Comparison of ENCODE assay signal across 16 cellular contexts in genomic region chr20:40941023-40941655, GRCh38.
A peak's percentile ranks its signal among the peaks of the same experiment; 100 is the strongest.
DNase-seq lines count a peak whose midpoint lies in the region; ATAC-seq lines count a peak whose summit lies in the region.
"Had no signal": no experiment of that assay in that cellular context is flagged by ENCODE, and none has a peak within 500 bp of the region (broad histone marks: within the 10 kb centered on the region; RNA-seq: fewer than 3 reads in every experiment).

No MANE protein-coding gene starts in this region.

- DNase-seq in GF-D8 (lab: John Stamatoyannopoulos, UW) (peak; percentile 11), NCI-H526 (lab: John Stamatoyannopoulos, UW) (peak; percentile 63 to 76), memory B cell (ENCODE audit: low spot score in 2 of 2) (peak in 1 of 2 donors; percentile 41), EL (no peak), DMS53 (lab: John Stamatoyannopoulos, UW) (no peak)
- DNase-seq in stimulated activated effector memory CD8-positive, alpha-beta T cell treated with anti-CD3 and anti-CD28 coated beads, Interleukin-12 subunit alpha, Interleukin-12 subunit beta, amount 100 ng/mL, for 72 hours (ENCODE audit: low spot score in 2 of 2), result no peak
- DNase-seq: Caco-2; endodermal cell; H9; heart left ventricle; NCI-H774; stimulated activated CD4-positive, alpha-beta T cell treated with anti-CD3 and anti-CD28 coated beads, Interleukin-2, amount 100 ng/mL, for 24 hours; T-cell had no signal

- peaks cover 5% of the 10 kb centered on the region for H3K27me3 Mint-ChIP-seq in memory B cell

- no peaks in the 10 kb centered on the region for H3K9me3 Mint-ChIP-seq in memory B cell
- H3K9me3 Mint-ChIP-seq in stimulated activated effector memory CD8-positive, alpha-beta T cell treated with anti-CD3 and anti-CD28 coated beads, Interleukin-12 subunit alpha, Interleukin-12 subunit beta, amount 100 ng/mL, for 72 hours, result no peaks in the 10 kb centered on the region
- H3K9me3 Mint-ChIP-seq: activated naive CD4-positive, alpha-beta T cell treated with anti-CD3 and anti-CD28 coated beads, Interleukin-2, amount 50 U/mL, for 24 hours; endodermal cell; H9; T-cell had no signal

- H3K27ac Mint-ChIP-seq in memory B cell, result peak overlapping the region; percentile 89
- no peak overlapping the region for H3K27ac Mint-ChIP-seq in stimulated activated effector memory CD8-positive, alpha-beta T cell treated with anti-CD3 and anti-CD28 coated beads, Interleukin-12 subunit alpha, Interleukin-12 subunit beta, amount 100 ng/mL, for 72 hours
- H3K27ac Mint-ChIP-seq: activated naive CD4-positive, alpha-beta T cell treated with anti-CD3 and anti-CD28 coated beads, Interleukin-2, amount 50 U/mL, for 24 hours; endodermal cell; H9; T-cell had no signal

- H3K4me3 Mint-ChIP-seq in memory B cell, result no peak overlapping the region
- no peak overlapping the region for H3K4me3 Mint-ChIP-seq in stimulated activated effector memory CD8-positive, alpha-beta T cell treated with anti-CD3 and anti-CD28 coated beads, Interleukin-12 subunit alpha, Interleukin-12 subunit beta, amount 100 ng/mL, for 72 hours
- H3K4me3 Mint-ChIP-seq: activated naive CD4-positive, alpha-beta T cell treated with anti-CD3 and anti-CD28 coated beads, Interleukin-2, amount 50 U/mL, for 24 hours; endodermal cell; H9; T-cell had no signal

- H3K36me3 Mint-ChIP-seq in memory B cell, result peaks cover 2% of the 10 kb centered on the region
- H3K36me3 Mint-ChIP-seq in stimulated activated effector memory CD8-positive, alpha-beta T cell treated with anti-CD3 and anti-CD28 coated beads, Interleukin-12 subunit alpha, Interleukin-12 subunit beta, amount 100 ng/mL, for 72 hours, result no peaks in the 10 kb centered on the region
- H3K36me3 Mint-ChIP-seq: activated naive CD4-positive, alpha-beta T cell treated with anti-CD3 and anti-CD28 coated beads, Interleukin-2, amount 50 U/mL, for 24 hours; T-cell had no signal

- peak; percentile 50 for ATAC-seq in GM21360 (IDR thresholded peaks at IDR 0.05; ENCODE audit: unreplicated experiment)
- peak; percentile 79 for ATAC-seq in memory B cell (ENCODE audit: low read depth)
- ATAC-seq in stimulated activated effector memory CD8-positive, alpha-beta T cell treated with anti-CD3 and anti-CD28 coated beads, Interleukin-12 subunit alpha, Interleukin-12 subunit beta, amount 100 ng/mL, for 72 hours, result no peak
- ATAC-seq: heart left ventricle, K562, T-cell had no signal

- peaks cover 22% of the 10 kb centered on the region for H3K4me1 Mint-ChIP-seq in memory B cell
- H3K4me1 Mint-ChIP-seq in stimulated activated effector memory CD8-positive, alpha-beta T cell treated with anti-CD3 and anti-CD28 coated beads, Interleukin-12 subunit alpha, Interleukin-12 subunit beta, amount 100 ng/mL, for 72 hours, result peaks cover 4% of the 10 kb centered on the region
- H3K4me1 Mint-ChIP-seq: activated naive CD4-positive, alpha-beta T cell treated with anti-CD3 and anti-CD28 coated beads, Interleukin-2, amount 50 U/mL, for 24 hours; T-cell had no signal

Comparison
In these comparisons a context has a peak if more than half of its experiments do, and no peak if none do; other contexts are left out.
1. DNase-seq: peak in GF-D8 (single experiment) and NCI-H526 (2 of 2); none in stimulated activated effector memory CD8-positive, alpha-beta T cell treated with anti-CD3 and anti-CD28 coated beads, Interleukin-12 subunit alpha, Interleukin-12 subunit beta, amount 100 ng/mL, for 72 hours (0 of 2), EL (single experiment) and DMS53 (single experiment).